Comparison of ENCODE assay signal across 23 cellular contexts in genomic region chr20:12555369-12555768, GRCh38.
"Had no signal": no experiment of that assay in that cellular context is flagged by ENCODE, and none has a peak within 500 bp of the region (broad histone marks: within the 10 kb centered on the region; RNA-seq: fewer than 3 reads in every experiment).

No MANE protein-coding gene starts in this region.

- H3K27ac ChIP-seq: lower lobe of right lung, right atrium auricular region, suprapubic skin had no signal

- H3K27me3 ChIP-seq: right atrium auricular region, suprapubic skin had no signal

- ATAC-seq: activated CD8-positive, alpha-beta T cell treated with anti-CD3 and anti-CD28 coated beads, Interleukin-2, amount 10 ng/mL, durations not matched to agents 7 days and 5 days; activated naive CD4-positive, alpha-beta T cell treated with anti-CD3 and anti-CD28 coated beads, Interleukin-2, amount 50 U/mL, for 72 hours; activated T-cell treated with anti-CD3 and anti-CD28 coated beads, Interleukin-2, amount 50 U/mL, for 72 hours; left colon; lower lobe of right lung; stimulated activated naive CD8-positive, alpha-beta T cell treated with anti-CD3 and anti-CD28 coated beads, Interleukin-15, Interleukin-2, amounts not matched to agents 100 U/mL and 50 U/mL, for 24 hours had no signal

- H3K36me3 ChIP-seq: lower lobe of right lung, right atrium auricular region, suprapubic skin had no signal

- DNase-seq: activated CD4-positive, alpha-beta T cell treated with anti-CD3 and anti-CD28 coated beads, Interleukin-2, amount 10 ng/mL, durations not matched to agents 24 days and 14 days; activated CD4-positive, CD25-positive, alpha-beta regulatory T cell; activated CD8-positive, alpha-beta memory T cell treated with anti-CD3 and anti-CD28 coated beads, Interleukin-2, amount 50 U/mL, for 4 hours; activated CD8-positive, alpha-beta T cell treated with anti-CD3 and anti-CD28 coated beads, Interleukin-2, amount 10 ng/mL, durations not matched to agents 7 days and 5 days; activated gamma-delta T cell; activated T-cell treated with anti-CD3 and anti-CD28 coated beads, Interleukin-2, amount 50 U/mL, for 72 hours; amygdala; cortex of kidney; effector CD4-positive, alpha-beta T cell; head of caudate nucleus; immature natural killer cell; left colon; lower lobe of right lung; midbrain; naive B cell; stimulated activated CD4-positive, alpha-beta T cell treated with anti-CD3 and anti-CD28 coated beads, Interleukin-15, amount 100 ng/mL, for 24 hours; stimulated activated CD4-positive, alpha-beta T cell treated with anti-CD3 and anti-CD28 coated beads, Interleukin-4, amount 100 ng/mL, for 1 hour; stimulated activated naive CD8-positive, alpha-beta T cell treated with anti-CD3 and anti-CD28 coated beads, Interleukin-15, Interleukin-2, amounts not matched to agents 100 U/mL and 50 U/mL, for 24 hours; trophoblast cell had no signal

- H3K9me3 ChIP-seq: lower lobe of right lung, right atrium auricular region, suprapubic skin had no signal

- H3K4me3 ChIP-seq: lower lobe of right lung, right atrium auricular region, suprapubic skin had no signal

- H3K4me1 ChIP-seq: lower lobe of right lung, right atrium auricular region, suprapubic skin had no signal

- FAIRE-seq: frontal cortex had no signal
